ENCODE assay signal across 16 cellular contexts in the genomic region with DNA sequence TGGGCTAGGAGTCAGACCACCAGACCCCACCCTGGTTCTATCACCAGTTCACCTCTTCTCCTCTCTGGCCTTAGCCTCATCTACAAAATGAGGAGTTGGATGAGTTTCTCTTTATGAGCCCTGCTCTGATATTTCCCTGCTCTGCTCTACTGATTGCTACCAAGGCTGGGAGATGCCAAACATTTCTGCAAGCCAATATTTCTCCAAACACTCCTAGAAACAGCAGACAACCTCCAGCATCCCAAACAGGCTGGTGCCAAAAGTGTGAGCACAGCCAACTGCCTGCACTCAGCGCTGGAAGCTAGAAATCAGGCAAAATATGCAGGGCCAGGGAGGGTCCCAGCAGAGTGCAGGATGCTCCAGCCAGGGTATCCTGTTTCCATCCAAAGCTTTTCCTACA. TPM values are rescaled to one million over a fixed set of nuclear protein-coding genes. Genes with fewer than 3 reads are reported as not detected.
DNase-seq lines count a peak whose midpoint lies in the region; ATAC-seq and TF ChIP-seq lines count a peak whose summit lies in the region.
"Had no signal": no experiment of that assay in that cellular context is flagged by ENCODE, and none has a peak within 500 bp of the region (broad histone marks: within the 10 kb centered on the region; RNA-seq: fewer than 3 reads in every experiment).

No MANE protein-coding gene starts in this region.

- H3K9me3 ChIP-seq in neutrophil: no peaks in the 10 kb centered on the region
- H3K9me3 ChIP-seq: BLaER1 treated with 17β-estradiol and CSF1 and Interleukin-3, amounts not matched to agents 10 nM and 100 nM had no signal

- peaks cover 4 to 22% of the 10 kb centered on the region in 2 experiments for H3K4me1 ChIP-seq in neutrophil (ENCODE audit: control insufficient read depth in 1 of 2, insufficient read depth in 1 of 2, low read depth in 1 of 2, low read length in 1 of 2)

- H3K36me3 ChIP-seq in neutrophil: peaks cover 96% of the 10 kb centered on the region
- H3K36me3 ChIP-seq: BLaER1 treated with 17β-estradiol and CSF1 and Interleukin-3, amounts not matched to agents 10 nM and 100 nM had no signal

- no peaks in the 10 kb centered on the region for H3K27me3 ChIP-seq in neutrophil

- H3K4me3 ChIP-seq in neutrophil (ENCODE audit: low read depth in 1 of 2, low read length in 1 of 2): no peak overlapping the region
- H3K4me3 ChIP-seq: BLaER1 treated with 17β-estradiol and CSF1 and Interleukin-3, amounts not matched to agents 10 nM and 100 nM; GM12878; GM23248 had no signal

- intact Hi-C loops in Right ventricle myocardium superior (cut with DNase I): no loop called here
- intact Hi-C loops in cardiac septum (cut with DNase I): no loop called here
- intact Hi-C loops in left ventricle myocardium superior (cut with micrococcal nuclease): no loop called here
- intact Hi-C loops in sciatic nerve (cut with DNase I): no loop called here

- DNase-seq in Right ventricle myocardium superior (no peak), cardiac septum (ENCODE audit: low spot score) (no peak), left ventricle myocardium superior (no peak), sciatic nerve (ENCODE audit: low spot score) (no peak)
- no peak for DNase-seq in activated CD4-positive, CD25-positive, alpha-beta regulatory T cell treated with anti-CD3 and anti-CD28 coated beads, Interleukin-2, amount 50 U/mL, for 72 hours
- DNase-seq: 8988T; AML-193; Calu3; CD4-positive, alpha-beta T cell; DMS 273 treated with DMSO at 0.1 percent for 48 hours; GM23248 had no signal

- no peak for TF ChIP-seq CTCF in neutrophil (IDR thresholded peaks at IDR 0.05)

- H3K27ac ChIP-seq in neutrophil: peak overlapping the region; percentile 58
- H3K27ac ChIP-seq: BLaER1 treated with 17β-estradiol and CSF1 and Interleukin-3, amounts not matched to agents 10 nM and 100 nM; GM23248 had no signal

- ATAC-seq in Right ventricle myocardium superior (ENCODE audit: poor library complexity): peak; percentile 50
- peak; percentile 49 for ATAC-seq in left ventricle myocardium superior
- no peak for ATAC-seq in sciatic nerve
- ATAC-seq in HG02884 (IDR thresholded peaks at IDR 0.05; ENCODE audit: unreplicated experiment): no peak
- ATAC-seq: GM12878, HCT116 had no signal

RNA-seq across cellular contexts. Expression of a gene that starts 10.8 kb away (rescaled TPM):
- total RNA-seq in Right ventricle myocardium superior: 48.2 TPM
- 31.8 TPM for total RNA-seq in cardiac septum
- 43.4 TPM for total RNA-seq in left ventricle myocardium superior
- total RNA-seq in sciatic nerve: 36.9 TPM

RNA-seq across cellular contexts. Expression of a gene that starts 58.1 kb away (rescaled TPM):
- total RNA-seq in Right ventricle myocardium superior: 57.9 TPM
- 46.9 TPM for total RNA-seq in cardiac septum
- total RNA-seq in left ventricle myocardium superior: 72.2 TPM
- total RNA-seq in sciatic nerve: 26.3 TPM

Comparison
In these comparisons a context has a peak if more than half of its experiments do, and no peak if none do; other contexts are left out.
1. ATAC-seq: peak in Right ventricle myocardium superior (single experiment) and left ventricle myocardium superior (single experiment); none in sciatic nerve (single experiment) and HG02884 (single experiment).